Comparison of ENCODE assay signal across 13 cellular contexts in the genomic region with DNA sequence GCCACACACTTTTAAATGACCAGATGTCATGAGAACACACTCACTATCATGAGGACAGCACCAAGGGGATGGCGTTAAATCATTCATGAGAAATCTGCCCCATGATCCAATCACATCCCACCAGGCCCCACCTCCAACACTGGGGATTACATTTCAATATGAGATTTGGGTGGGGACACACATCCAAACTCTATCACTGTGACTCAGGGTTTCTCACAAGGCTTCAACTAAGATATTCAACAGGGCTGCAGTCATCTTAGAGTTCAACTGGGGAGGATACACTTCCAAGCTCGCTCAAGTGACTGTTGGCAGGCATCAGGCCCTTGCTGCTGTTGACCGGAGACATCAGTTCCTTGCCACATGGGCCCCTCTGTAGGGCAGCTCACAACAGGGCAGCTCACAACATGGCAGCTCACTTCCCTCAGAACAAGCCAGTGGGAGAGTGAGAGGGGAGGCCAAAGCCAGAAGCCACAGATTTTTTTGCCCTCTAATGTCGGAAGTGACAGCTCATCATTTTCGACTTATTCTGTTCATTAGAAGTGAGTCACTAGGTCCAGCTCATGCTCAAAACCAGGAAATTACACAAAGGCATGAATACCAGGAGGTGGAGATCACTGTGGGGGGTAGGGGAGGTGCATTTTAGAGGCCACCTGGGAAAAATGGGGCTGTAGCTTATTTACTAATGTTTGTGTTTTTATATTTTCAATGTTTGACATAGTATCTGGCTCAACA. TPM values are rescaled to one million over a fixed set of nuclear protein-coding genes. Genes with fewer than 3 reads are reported as not detected.
DNase-seq lines count a peak whose midpoint lies in the region; TF ChIP-seq lines count a peak whose summit lies in the region.
"Had no signal": no experiment of that assay in that cellular context is flagged by ENCODE, and none has a peak within 500 bp of the region (broad histone marks: within the 10 kb centered on the region; RNA-seq: fewer than 3 reads in every experiment).

No MANE protein-coding gene starts in this region.

- H3K36me3 ChIP-seq in ACC112 (ENCODE audit: insufficient read depth, low read length) = no peaks in the 10 kb centered on the region
- H3K36me3 ChIP-seq in kidney epithelial cell (ENCODE audit: control insufficient read depth, insufficient read depth, low read length) = no peaks in the 10 kb centered on the region
- no peaks in the 10 kb centered on the region for H3K36me3 ChIP-seq in thyroid gland

- 83 to 89% methylated on average over 5 of the region's 5 CpGs for WGBS in thyroid gland, 2 donors

- H3K27me3 ChIP-seq in ACC112 (ENCODE audit: insufficient read depth, low read length) = no peaks in the 10 kb centered on the region
- no peaks in the 10 kb centered on the region for H3K27me3 ChIP-seq in kidney epithelial cell (ENCODE audit: control insufficient read depth, insufficient read depth, low read length)
- H3K27me3 ChIP-seq in thyroid gland = no peaks in the 10 kb centered on the region

- DNase-seq in HS-27A (ENCODE audit: low read depth) = peak; percentile 97
- peak; percentile 39 for DNase-seq in amniotic stem cell (lab: John Stamatoyannopoulos, UW)
- peak; percentile 84 for DNase-seq in kidney epithelial cell (ENCODE audit: low read depth)
- DNase-seq in thyroid gland = no peak
- DNase-seq in effector CD8-positive, alpha-beta T cell (lab: John Stamatoyannopoulos, UW) = no peak
- no peak for DNase-seq in SIG-M5 (lab: John Stamatoyannopoulos, UW)
- no peak for DNase-seq in G401 (ENCODE audit: low spot score)
- DNase-seq: activated CD4-positive, alpha-beta T cell treated with anti-CD3 and anti-CD28 coated beads, Interleukin-2, amount 10 ng/mL, durations not matched to agents 24 days and 14 days; CD4-positive, CD25-positive, alpha-beta regulatory T cell; NCI-H187 treated with DMSO at 0.1 percent for 48 hours had no signal

- H3K79me2 ChIP-seq in ACC112 (ENCODE audit: control insufficient read depth, insufficient read depth, low read length, unreplicated experiment) = no peaks in the 10 kb centered on the region

- TF ChIP-seq CTCF in kidney epithelial cell (IDR thresholded peaks at IDR 0.05; ENCODE audit: insufficient read depth, low read length, poor library complexity, severe bottlenecking) (no peak), thyroid gland (IDR thresholded peaks at IDR 0.05) (no peak)

- in situ Hi-C loops in G401 (cut with HindIII; ENCODE audit: low sequenced_read_pairs) = no loop called here

- H3K9me3 ChIP-seq in thyroid gland = no peaks in the 10 kb centered on the region

- peak overlapping the region; percentile 65 for H2AFZ ChIP-seq in ACC112 (ENCODE audit: low read length, unreplicated experiment)

- H3K4me3 ChIP-seq in ACC112 (ENCODE audit: low read depth, low read length) (peak overlapping the region; percentile 24; the same call in 1 of the 2 replicates), kidney epithelial cell (ENCODE audit: low read depth, low read length) (no peak overlapping the region), thyroid gland (replicated peaks in 1 of 3) (no peak overlapping the region)
- H3K4me3 ChIP-seq: skin epidermis had no signal

- intact Hi-C loops in thyroid gland (cut with DNase I) = no loop called here

- H3K27ac ChIP-seq in ACC112 (ENCODE audit: low read depth, low read length) = peak overlapping the region; percentile 97
- H3K27ac ChIP-seq in thyroid gland = no peak overlapping the region
- H3K27ac ChIP-seq: skin epidermis had no signal

- H3K4me1 ChIP-seq in ACC112 (ENCODE audit: control insufficient read depth, insufficient read depth, low read length, unreplicated experiment) (peaks cover 25% of the 10 kb centered on the region), thyroid gland (no peaks in the 10 kb centered on the region)

- TF ChIP-seq POLR2A in thyroid gland (IDR thresholded peaks at IDR 0.05) = no peak

RNA-seq across cellular contexts. Expression of a gene that starts 50.8 kb away (rescaled TPM):
- total RNA-seq in kidney epithelial cell (2.1 and 2.7 TPM in 2 replicates), thyroid gland (1 to 10 TPM in 3 of 4 donors, not detected in 1; 1.6 to 3.0 (median 2.1) TPM)
- total RNA-seq in G401 (2014; rRNA removed; shearing (Covaris generic)) = not detected in 2 replicates
- total RNA-seq: activated CD4-positive, alpha-beta T cell treated with anti-CD3 and anti-CD28 coated beads, Interleukin-2, amount 10 ng/mL, durations not matched to agents 24 days and 14 days; activated naive CD4-positive, alpha-beta T cell treated with anti-CD3 and anti-CD28 coated beads, Interleukin-2, amount 50 U/mL, for 72 hours; CD4-positive, CD25-positive, alpha-beta regulatory T cell had no signal

Comparison
In these comparisons a context has a peak if more than half of its experiments do, and no peak if none do; other contexts are left out.
1. DNase-seq: peak in HS-27A (single experiment), amniotic stem cell (single experiment) and kidney epithelial cell (single experiment); none in thyroid gland (0 of 2), effector CD8-positive, alpha-beta T cell (single experiment), SIG-M5 (single experiment) and G401 (single experiment).